In genomic region chr15:43776101-43776717, GRCh38 we compare ENCODE assay signal across 7 cellular contexts.
DNase-seq lines count a peak whose midpoint lies in the region; ATAC-seq lines count a peak whose summit lies in the region.

No MANE protein-coding gene starts in this region.

- H3K27me3 Mint-ChIP-seq in activated naive CD8-positive, alpha-beta T cell treated with anti-CD3 and anti-CD28 coated beads, Interleukin-2, amount 50 U/mL, for 24 hours, result no peaks in the 10 kb centered on the region

- H3K9me3 Mint-ChIP-seq in activated naive CD8-positive, alpha-beta T cell treated with anti-CD3 and anti-CD28 coated beads, Interleukin-2, amount 50 U/mL, for 24 hours, result no peaks in the 10 kb centered on the region

- H3K9ac ChIP-seq in iPS-20b (ENCODE audit: low read depth, low read length), result peak overlapping the region; percentile 58; the same call in 1 of the 2 replicates

- peaks cover 21% of the 10 kb centered on the region for H3K36me3 Mint-ChIP-seq in activated naive CD8-positive, alpha-beta T cell treated with anti-CD3 and anti-CD28 coated beads, Interleukin-2, amount 50 U/mL, for 24 hours (ENCODE audit: low read depth)

- H3K4me3 Mint-ChIP-seq in activated naive CD8-positive, alpha-beta T cell treated with anti-CD3 and anti-CD28 coated beads, Interleukin-2, amount 50 U/mL, for 24 hours, result peak overlapping the region; percentile 83

- peak; percentile 49 for DNase-seq in activated naive CD8-positive, alpha-beta T cell treated with anti-CD3 and anti-CD28 coated beads, Interleukin-2, amount 50 U/mL, for 24 hours
- peak; percentile 42 for DNase-seq in stimulated activated CD8-positive, alpha-beta memory T cell treated with anti-CD3 and anti-CD28 coated beads, Interleukin-4, amount 100 ng/mL, for 48 hours
- DNase-seq in NCI-H2029 (lab: John Stamatoyannopoulos, UW), result no peak

- peaks cover 5% of the 10 kb centered on the region; the same call in 1 of the 2 replicates for H3K27me3 ChIP-seq in iPS-20b (ENCODE audit: insufficient read depth, low read length)

- ATAC-seq in GM18498 (IDR thresholded peaks at IDR 0.05; ENCODE audit: unreplicated experiment), result peak; percentile 54
- ATAC-seq in GM21576 (IDR thresholded peaks at IDR 0.05; ENCODE audit: unreplicated experiment), result peak; percentile 65
- peak; percentile 5 for ATAC-seq in activated naive CD8-positive, alpha-beta T cell treated with anti-CD3 and anti-CD28 coated beads, Interleukin-2, amount 50 U/mL, for 24 hours

- peaks cover 33% of the 10 kb centered on the region for H3K4me1 Mint-ChIP-seq in activated naive CD8-positive, alpha-beta T cell treated with anti-CD3 and anti-CD28 coated beads, Interleukin-2, amount 50 U/mL, for 24 hours

- H3K36me3 ChIP-seq in KOPT-K1 (ENCODE audit: insufficient read depth, low read length) (peaks cover 29% of the 10 kb centered on the region), iPS-20b (ENCODE audit: insufficient read depth, low read depth, low read length) (peaks cover 32% of the 10 kb centered on the region)

- peak overlapping the region; percentile 80 for H3K27ac ChIP-seq in KOPT-K1 (ENCODE audit: low read depth, low read length, poor library complexity, severe bottlenecking)
- no peak overlapping the region for H3K27ac ChIP-seq in iPS-20b (ENCODE audit: low read length)

- peak overlapping the region; percentile 83 for H3K27ac Mint-ChIP-seq in activated naive CD8-positive, alpha-beta T cell treated with anti-CD3 and anti-CD28 coated beads, Interleukin-2, amount 50 U/mL, for 24 hours

- peak overlapping the region; percentile 85 for H3K4me3 ChIP-seq in iPS-20b (ENCODE audit: low read length)

- H3K4me1 ChIP-seq in iPS-20b (ENCODE audit: insufficient read depth, low read length), result peaks cover 6% of the 10 kb centered on the region; the same call in 1 of the 2 replicates

- no peaks in the 10 kb centered on the region for H3K9me3 ChIP-seq in KOPT-K1 (ENCODE audit: insufficient read depth, low read length, poor library complexity, severe bottlenecking)
- no peaks in the 10 kb centered on the region for H3K9me3 ChIP-seq in iPS-20b (ENCODE audit: insufficient read depth, low read depth, low read length)

Comparison
In these comparisons a context has a peak if more than half of its experiments do, and no peak if none do; other contexts are left out.
1. ATAC-seq: peak in every context shown above with its lines; median percentile 65 in GM21576; 54 in GM18498; 5 in activated naive CD8-positive, alpha-beta T cell treated with anti-CD3 and anti-CD28 coated beads, Interleukin-2, amount 50 U/mL, for 24 hours.